Comparison of ENCODE assay signal across 32 cellular contexts in the genomic region with DNA sequence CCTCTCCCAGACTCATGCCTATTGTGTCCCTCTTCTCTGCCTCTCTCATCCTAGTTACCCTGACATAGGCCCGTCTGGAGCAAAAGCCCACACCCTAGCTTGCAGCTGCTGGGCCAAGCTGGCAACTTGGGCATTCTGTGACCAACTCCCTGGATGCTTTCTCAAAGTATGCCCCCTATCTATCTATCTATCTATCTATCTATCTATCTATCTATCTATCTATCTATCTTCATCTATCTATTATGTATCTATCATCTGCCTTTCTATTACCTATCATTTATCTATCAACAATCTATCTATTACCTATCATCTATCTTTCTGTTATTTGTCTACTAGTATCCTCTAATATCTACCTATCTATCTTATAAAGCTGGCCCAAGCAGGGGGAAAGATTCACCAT. TPM values are rescaled to one million over a fixed set of nuclear protein-coding genes. Genes with fewer than 3 reads are reported as not detected.
"Had no signal": no experiment of that assay in that cellular context is flagged by ENCODE, and none has a peak within 500 bp of the region (broad histone marks: within the 10 kb centered on the region; RNA-seq: fewer than 3 reads in every experiment).

No MANE protein-coding gene starts in this region.

- H3K4me3 Mint-ChIP-seq: naive thymus-derived CD4-positive, alpha-beta T cell; natural killer cell; nephron progenitor cell; neural crest cell; stimulated activated memory B cell treated with anti-CD40 and anti-IgM and Interleukin-4, amounts not matched to agents 10 μg/mL and 1 μg/mL and 100 μg/mL, for 72 hours; stimulated activated naive CD8-positive, alpha-beta T cell treated with anti-CD3 and anti-CD28 coated beads, Interleukin-15, amount 100 ng/mL, for 72 hours; type B pancreatic cell had no signal

- H3K4me1 ChIP-seq: parathyroid adenoma, psoas muscle, right lobe of liver, suprapubic skin, testis had no signal

- H3K4me3 ChIP-seq: ovary, psoas muscle, right lobe of liver, skin epidermis, smooth muscle cell, spleen, suprapubic skin, testis, tibial artery, transverse colon, vagina had no signal

- H3K27ac Mint-ChIP-seq: naive thymus-derived CD4-positive, alpha-beta T cell; natural killer cell; nephron progenitor cell; progenitor cell of endocrine pancreas; stimulated activated memory B cell treated with anti-CD40 and anti-IgM and Interleukin-4, amounts not matched to agents 10 μg/mL and 1 μg/mL and 100 μg/mL, for 72 hours; stimulated activated naive CD8-positive, alpha-beta T cell treated with anti-CD3 and anti-CD28 coated beads, Interleukin-15, amount 100 ng/mL, for 72 hours; type B pancreatic cell had no signal

- H3K4me2 ChIP-seq: smooth muscle cell had no signal

- H3K27me3 ChIP-seq: ovary, right lobe of liver, testis, tibial artery, transverse colon, vagina had no signal

- H3K27ac ChIP-seq: neutrophil, ovary, parathyroid adenoma, psoas muscle, right lobe of liver, skin epidermis, spleen, suprapubic skin, testis, transverse colon, vagina had no signal

- H3K36me3 Mint-ChIP-seq: naive thymus-derived CD4-positive, alpha-beta T cell; natural killer cell; stimulated activated memory B cell treated with anti-CD40 and anti-IgM and Interleukin-4, amounts not matched to agents 10 μg/mL and 1 μg/mL and 100 μg/mL, for 72 hours; type B pancreatic cell had no signal

- H3K4me1 Mint-ChIP-seq: natural killer cell; stimulated activated memory B cell treated with anti-CD40 and anti-IgM and Interleukin-4, amounts not matched to agents 10 μg/mL and 1 μg/mL and 100 μg/mL, for 72 hours had no signal

- H2AFZ ChIP-seq: parathyroid adenoma had no signal

- H3K9me3 ChIP-seq: neutrophil, ovary, psoas muscle, right lobe of liver, suprapubic skin, testis, tibial artery, transverse colon, vagina had no signal

- DNase-seq: naive thymus-derived CD4-positive, alpha-beta T cell; natural killer cell; nephron progenitor cell; nucleus accumbens; ovary; posterior cingulate gyrus; psoas muscle; right cardiac atrium; right lobe of liver; spleen; stimulated activated CD4-positive, alpha-beta T cell treated with anti-CD3 and anti-CD28 coated beads, Interleukin-12 subunit alpha, Interleukin-12 subunit beta, amount 100 ng/mL, for 4 hours; stimulated activated CD4-positive, alpha-beta T cell treated with anti-CD3 and anti-CD28 coated beads, Interleukin-1b, Interleukin-23, amount 100 ng/mL, for 48 hours; stimulated activated CD4-positive, alpha-beta T cell treated with anti-CD3 and anti-CD28 coated beads, Interleukin-4, amount 100 ng/mL, for 1 hour; stimulated activated CD4-positive, alpha-beta T cell treated with anti-CD3 and anti-CD28 coated beads, Interleukin-4, amount 100 ng/mL, for 4 hours; stimulated activated CD8-positive, alpha-beta memory T cell treated with anti-CD3 and anti-CD28 coated beads, Interleukin-4, amount 100 ng/mL, for 48 hours; stimulated activated naive CD4-positive, alpha-beta T cell; stimulated activated naive CD8-positive, alpha-beta T cell treated with anti-CD3 and anti-CD28 coated beads, Interleukin-15, amount 100 ng/mL, for 72 hours; stimulated activated naive CD8-positive, alpha-beta T cell treated with anti-CD3 and anti-CD28 coated beads, Interleukin-15, Interleukin-2, amounts not matched to agents 100 U/mL and 50 U/mL, for 24 hours; substantia nigra; testis; tibial artery; transverse colon had no signal

- H3K36me3 ChIP-seq: neutrophil, ovary, right lobe of liver, spleen, suprapubic skin, tibial artery, transverse colon, vagina had no signal

- ATAC-seq: naive thymus-derived CD4-positive, alpha-beta T cell; natural killer cell; psoas muscle; right cardiac atrium; right lobe of liver; stimulated activated naive CD8-positive, alpha-beta T cell treated with anti-CD3 and anti-CD28 coated beads, Interleukin-15, amount 100 ng/mL, for 72 hours; stimulated activated naive CD8-positive, alpha-beta T cell treated with anti-CD3 and anti-CD28 coated beads, Interleukin-15, Interleukin-2, amounts not matched to agents 100 U/mL and 50 U/mL, for 24 hours had no signal

- H3K9me3 Mint-ChIP-seq: naive thymus-derived CD4-positive, alpha-beta T cell; natural killer cell; neural crest cell; stimulated activated memory B cell treated with anti-CD40 and anti-IgM and Interleukin-4, amounts not matched to agents 10 μg/mL and 1 μg/mL and 100 μg/mL, for 72 hours; stimulated activated naive CD8-positive, alpha-beta T cell treated with anti-CD3 and anti-CD28 coated beads, Interleukin-15, amount 100 ng/mL, for 72 hours; type B pancreatic cell had no signal

- H3K79me2 ChIP-seq: parathyroid adenoma had no signal

RNA-seq across cellular contexts. Expression of a gene that starts 45.4 kb away (rescaled TPM):
- total RNA-seq: vagina had no signal
- polyA plus RNA-seq: naive thymus-derived CD4-positive, alpha-beta T cell had no signal
